ENCODE assay signal across 12 cellular contexts in the genomic region with DNA sequence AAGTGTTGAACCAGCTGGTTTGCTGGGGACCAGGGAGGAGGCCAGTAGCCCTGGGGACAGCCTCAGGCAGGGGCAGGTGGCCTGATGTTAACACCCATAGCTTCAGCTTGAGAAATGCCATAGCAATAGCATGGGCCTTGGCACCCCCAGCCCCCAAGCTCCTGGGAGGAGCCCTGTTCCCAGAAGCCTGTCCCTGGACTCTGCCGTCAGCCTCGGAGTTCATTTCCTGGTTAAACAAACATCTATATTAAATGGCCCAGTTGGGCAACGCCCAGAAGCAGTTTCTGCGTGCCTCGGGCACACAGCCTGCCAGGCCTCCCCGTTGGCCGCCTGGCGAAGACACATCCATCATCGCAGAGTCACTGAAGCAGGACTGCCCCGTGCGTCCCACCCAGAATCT. TPM values are rescaled to one million over a fixed set of nuclear protein-coding genes. Genes with fewer than 3 reads are reported as not detected.
DNase-seq lines count a peak whose midpoint lies in the region; ATAC-seq and TF ChIP-seq lines count a peak whose summit lies in the region.
"Had no signal": no experiment of that assay in that cellular context is flagged by ENCODE, and none has a peak within 500 bp of the region (broad histone marks: within the 10 kb centered on the region; RNA-seq: fewer than 3 reads in every experiment).

No MANE protein-coding gene starts in this region.

- no peak for TF ChIP-seq POLR2A in vagina (IDR thresholded peaks at IDR 0.05)

- peaks cover 26% of the 10 kb centered on the region for H3K4me1 Mint-ChIP-seq in activated naive CD8-positive, alpha-beta T cell treated with anti-CD3 and anti-CD28 coated beads, Interleukin-2, amount 10 ng/mL, durations not matched to agents 7 days and 5 days
- H3K4me1 Mint-ChIP-seq in activated naive CD8-positive, alpha-beta T cell treated with anti-CD3 and anti-CD28 coated beads, Interleukin-2, amount 50 U/mL, for 24 hours, result peaks cover 20% of the 10 kb centered on the region
- peaks cover 6 to 7% of the 10 kb centered on the region in 2 donors for H3K4me1 Mint-ChIP-seq in natural killer cell treated with Interleukin-12 subunit alpha and Interleukin-12 subunit beta and Interleukin-15 and Interleukin-18, amount 100 ng/mL, for 72 hours (ENCODE audit: low read depth in 2 of 2)

- 29 to 75% methylated on average over 11 of the region's 11 CpGs for WGBS in lung, 2 donors

- H3K36me3 Mint-ChIP-seq in activated naive CD8-positive, alpha-beta T cell treated with anti-CD3 and anti-CD28 coated beads, Interleukin-2, amount 10 ng/mL, durations not matched to agents 7 days and 5 days, result no peaks in the 10 kb centered on the region
- H3K36me3 Mint-ChIP-seq in activated naive CD8-positive, alpha-beta T cell treated with anti-CD3 and anti-CD28 coated beads, Interleukin-2, amount 50 U/mL, for 24 hours (ENCODE audit: low read depth), result no peaks in the 10 kb centered on the region
- no peaks in the 10 kb centered on the region for H3K36me3 Mint-ChIP-seq in natural killer cell treated with Interleukin-12 subunit alpha and Interleukin-12 subunit beta and Interleukin-15 and Interleukin-18, amount 100 ng/mL, for 72 hours
- H3K36me3 Mint-ChIP-seq: type B pancreatic cell had no signal

- H3K4me3 ChIP-seq in lung, result no peak overlapping the region
- no peak overlapping the region for H3K4me3 ChIP-seq in vagina

- H3K9me3 Mint-ChIP-seq in activated naive CD8-positive, alpha-beta T cell treated with anti-CD3 and anti-CD28 coated beads, Interleukin-2, amount 10 ng/mL, durations not matched to agents 7 days and 5 days, result no peaks in the 10 kb centered on the region
- no peaks in the 10 kb centered on the region for H3K9me3 Mint-ChIP-seq in activated naive CD8-positive, alpha-beta T cell treated with anti-CD3 and anti-CD28 coated beads, Interleukin-2, amount 50 U/mL, for 24 hours
- H3K9me3 Mint-ChIP-seq in natural killer cell treated with Interleukin-12 subunit alpha and Interleukin-12 subunit beta and Interleukin-15 and Interleukin-18, amount 100 ng/mL, for 72 hours, result no peaks in the 10 kb centered on the region
- H3K9me3 Mint-ChIP-seq: activated CD4-positive, alpha-beta memory T cell treated with anti-CD3 and anti-CD28 coated beads, Interleukin-2, amount 10 ng/mL, durations not matched to agents 7 days and 5 days; type B pancreatic cell had no signal

- no peaks in the 10 kb centered on the region for H3K27me3 Mint-ChIP-seq in activated naive CD8-positive, alpha-beta T cell treated with anti-CD3 and anti-CD28 coated beads, Interleukin-2, amount 10 ng/mL, durations not matched to agents 7 days and 5 days
- H3K27me3 Mint-ChIP-seq in activated naive CD8-positive, alpha-beta T cell treated with anti-CD3 and anti-CD28 coated beads, Interleukin-2, amount 50 U/mL, for 24 hours, result no peaks in the 10 kb centered on the region
- peaks cover 4 to 10% of the 10 kb centered on the region in 2 donors for H3K27me3 Mint-ChIP-seq in natural killer cell treated with Interleukin-12 subunit alpha and Interleukin-12 subunit beta and Interleukin-15 and Interleukin-18, amount 100 ng/mL, for 72 hours

- POLR2A ChIA-PET in activated naive CD8-positive, alpha-beta T cell treated with anti-CD3 and anti-CD28 coated beads, Interleukin-2, amount 10 ng/mL, durations not matched to agents 7 days and 5 days (lab: Charles Lee), result no interaction called here

- H3K4me1 ChIP-seq in lung (ENCODE audit: control insufficient read depth in 2 of 2, insufficient read depth in 2 of 2, low read length in 2 of 2) (peaks cover 0 to 22% of the 10 kb centered on the region in 2 donors), vagina (peaks cover 20% of the 10 kb centered on the region)

- DNase-seq in activated naive CD8-positive, alpha-beta T cell treated with anti-CD3 and anti-CD28 coated beads, Interleukin-2, amount 10 ng/mL, durations not matched to agents 7 days and 5 days, result peak; percentile 19
- no peak for DNase-seq in activated naive CD8-positive, alpha-beta T cell treated with anti-CD3 and anti-CD28 coated beads, Interleukin-2, amount 50 U/mL, for 24 hours
- peak; percentile 33 for DNase-seq in epithelial cell of prostate (ENCODE audit: low read depth, low spot score)
- DNase-seq in lung (ENCODE audit: low spot score), result peak; percentile 43
- no peak for DNase-seq in vagina (ENCODE audit: extremely low spot score in 2 of 2)
- no peak for DNase-seq in NCI-H1930 (lab: John Stamatoyannopoulos, UW)
- no peak for DNase-seq in natural killer cell treated with Interleukin-12 subunit alpha and Interleukin-12 subunit beta and Interleukin-15 and Interleukin-18, amount 100 ng/mL, for 72 hours (ENCODE audit: low spot score)
- DNase-seq: activated CD4-positive, alpha-beta memory T cell treated with anti-CD3 and anti-CD28 coated beads, Interleukin-2, amount 10 ng/mL, durations not matched to agents 7 days and 5 days; OCI-M1 had no signal

- H3K9me3 ChIP-seq in lung (ENCODE audit: control insufficient read depth in 2 of 2, insufficient read depth in 1 of 2, low read length in 1 of 2) (no peaks in the 10 kb centered on the region), vagina (no peaks in the 10 kb centered on the region)

- H3K4me3 Mint-ChIP-seq in activated naive CD8-positive, alpha-beta T cell treated with anti-CD3 and anti-CD28 coated beads, Interleukin-2, amount 10 ng/mL, durations not matched to agents 7 days and 5 days, result no peak overlapping the region
- H3K4me3 Mint-ChIP-seq in activated naive CD8-positive, alpha-beta T cell treated with anti-CD3 and anti-CD28 coated beads, Interleukin-2, amount 50 U/mL, for 24 hours, result no peak overlapping the region
- no peak overlapping the region for H3K4me3 Mint-ChIP-seq in natural killer cell treated with Interleukin-12 subunit alpha and Interleukin-12 subunit beta and Interleukin-15 and Interleukin-18, amount 100 ng/mL, for 72 hours
- H3K4me3 Mint-ChIP-seq: activated CD4-positive, alpha-beta memory T cell treated with anti-CD3 and anti-CD28 coated beads, Interleukin-2, amount 10 ng/mL, durations not matched to agents 7 days and 5 days; type B pancreatic cell had no signal

- TF ChIP-seq CTCF in lung (IDR thresholded peaks at IDR 0.05; ENCODE audit: control extremely low read depth, extremely low read depth), result no peak
- TF ChIP-seq CTCF in vagina (IDR thresholded peaks at IDR 0.05), result no peak

- no peaks in the 10 kb centered on the region for H3K27me3 ChIP-seq in lung (ENCODE audit: control insufficient read depth, insufficient read depth)
- H3K27me3 ChIP-seq in vagina, result no peaks in the 10 kb centered on the region

- no peak for ATAC-seq in activated naive CD8-positive, alpha-beta T cell treated with anti-CD3 and anti-CD28 coated beads, Interleukin-2, amount 10 ng/mL, durations not matched to agents 7 days and 5 days (ENCODE audit: low read depth)
- ATAC-seq in activated naive CD8-positive, alpha-beta T cell treated with anti-CD3 and anti-CD28 coated beads, Interleukin-2, amount 50 U/mL, for 24 hours, result no peak
- ATAC-seq in lung (ENCODE audit: insufficient read depth, low FRiP score) (peak; percentile 61), HG03159 (IDR thresholded peaks at IDR 0.05; ENCODE audit: unreplicated experiment) (no peak)
- no peak for ATAC-seq in natural killer cell treated with Interleukin-12 subunit alpha and Interleukin-12 subunit beta and Interleukin-15 and Interleukin-18, amount 100 ng/mL, for 72 hours

- peaks cover 0 to 2% of the 10 kb centered on the region in 2 donors for H3K36me3 ChIP-seq in lung (ENCODE audit: control insufficient read depth in 2 of 2, insufficient read depth in 2 of 2, low read length in 2 of 2)
- no peaks in the 10 kb centered on the region for H3K36me3 ChIP-seq in vagina

- H3K27ac Mint-ChIP-seq in activated naive CD8-positive, alpha-beta T cell treated with anti-CD3 and anti-CD28 coated beads, Interleukin-2, amount 10 ng/mL, durations not matched to agents 7 days and 5 days, result no peak overlapping the region
- H3K27ac Mint-ChIP-seq in activated naive CD8-positive, alpha-beta T cell treated with anti-CD3 and anti-CD28 coated beads, Interleukin-2, amount 50 U/mL, for 24 hours, result no peak overlapping the region
- H3K27ac Mint-ChIP-seq in natural killer cell treated with Interleukin-12 subunit alpha and Interleukin-12 subunit beta and Interleukin-15 and Interleukin-18, amount 100 ng/mL, for 72 hours, result no peak overlapping the region
- H3K27ac Mint-ChIP-seq: activated CD4-positive, alpha-beta memory T cell treated with anti-CD3 and anti-CD28 coated beads, Interleukin-2, amount 10 ng/mL, durations not matched to agents 7 days and 5 days; type B pancreatic cell had no signal

- intact Hi-C loops in vagina (cut with DNase I), result no loop called here

- H3K27ac ChIP-seq in epithelial cell of prostate (no peak overlapping the region), lung (ENCODE audit: low read depth in 1 of 2, low read length in 1 of 2) (peak overlapping the region; percentile 53 to 86), vagina (peak overlapping the region; percentile 69)

RNA-seq across cellular contexts. Expression of a gene that starts 58.2 kb away (rescaled TPM):
- under 1 TPM in 1 of 2 experiments, not detected in 1; 0.17 TPM for total RNA-seq in activated naive CD8-positive, alpha-beta T cell treated with anti-CD3 and anti-CD28 coated beads, Interleukin-2, amount 10 ng/mL, durations not matched to agents 7 days and 5 days
- total RNA-seq in lung (10 to 100 TPM; 45.3 to 58.5 TPM), vagina (16.2 TPM)
- polyA plus RNA-seq in lung, result 10 to 100 TPM; 14.6 to 19.0 TPM
- total RNA-seq in natural killer cell treated with Interleukin-12 subunit alpha and Interleukin-12 subunit beta and Interleukin-15 and Interleukin-18, amount 100 ng/mL, for 72 hours, result not detected
- polyA plus RNA-seq: BJ had no signal

Comparison
In these comparisons a context has a peak if more than half of its experiments do, and no peak if none do; other contexts are left out.
1. DNase-seq: peak in activated naive CD8-positive, alpha-beta T cell treated with anti-CD3 and anti-CD28 coated beads, Interleukin-2, amount 10 ng/mL, durations not matched to agents 7 days and 5 days (single experiment), epithelial cell of prostate (single experiment) and lung (single experiment); none in activated naive CD8-positive, alpha-beta T cell treated with anti-CD3 and anti-CD28 coated beads, Interleukin-2, amount 50 U/mL, for 24 hours (single experiment), vagina (0 of 2), NCI-H1930 (0 of 2) and natural killer cell treated with Interleukin-12 subunit alpha and Interleukin-12 subunit beta and Interleukin-15 and Interleukin-18, amount 100 ng/mL, for 72 hours (single experiment).
2. RNA of a gene that starts 58.2 kb away (total RNA-seq): 45.3 to 58.5 TPM in lung and 16.2 TPM in vagina (single experiment); 0.17 TPM in activated naive CD8-positive, alpha-beta T cell treated with anti-CD3 and anti-CD28 coated beads, Interleukin-2, amount 10 ng/mL, durations not matched to agents 7 days and 5 days and not detected in natural killer cell treated with Interleukin-12 subunit alpha and Interleukin-12 subunit beta and Interleukin-15 and Interleukin-18, amount 100 ng/mL, for 72 hours; every median in the first group is over 10 times any median in the second.